ENCODE assay signal across 23 cellular contexts in the genomic region with DNA sequence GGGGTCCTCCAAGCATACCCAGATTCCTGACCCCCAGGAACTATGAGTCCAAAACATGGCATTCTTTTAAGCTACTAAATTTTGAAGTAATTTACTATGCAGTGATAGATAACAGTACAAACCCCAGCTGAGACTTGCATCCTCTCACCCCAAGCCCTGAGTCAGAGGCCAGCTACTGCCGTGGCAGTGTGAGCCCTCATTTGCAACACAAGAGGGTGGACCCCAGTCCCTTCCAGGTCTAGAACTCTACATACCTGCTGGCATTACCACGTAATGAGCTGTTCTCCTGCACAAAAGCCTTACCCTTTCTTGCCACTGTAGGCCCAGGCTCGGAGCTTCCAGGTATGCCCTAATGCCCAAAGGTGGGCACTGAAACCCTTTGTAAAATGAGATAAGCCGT.
"Had no signal": no experiment of that assay in that cellular context is flagged by ENCODE, and none has a peak within 500 bp of the region (broad histone marks: within the 10 kb centered on the region; RNA-seq: fewer than 3 reads in every experiment).

No MANE protein-coding gene starts in this region.

- H3K79me2 ChIP-seq: parathyroid adenoma had no signal

- H2AFZ ChIP-seq: neural progenitor cell, parathyroid adenoma had no signal

- H3K36me3 Mint-ChIP-seq: mesothelial cell of epicardium; natural killer cell; neural progenitor cell; stimulated activated memory B cell treated with anti-CD40 and anti-IgM and Interleukin-4, amounts not matched to agents 10 μg/mL and 1 μg/mL and 100 μg/mL, for 72 hours had no signal

- DNase-seq: erythroblast; foreskin keratinocyte; kidney glomerular epithelial cell; natural killer cell; psoas muscle; retina; right lobe of liver; spleen; stimulated activated CD4-positive, alpha-beta T cell treated with anti-CD3 and anti-CD28 coated beads, Interleukin-15, amount 100 ng/mL, for 24 hours; stimulated activated CD4-positive, alpha-beta T cell treated with anti-CD3 and anti-CD28 coated beads, Interleukin-1b, Interleukin-23, amount 100 ng/mL, for 48 hours; stimulated activated CD4-positive, alpha-beta T cell treated with anti-CD3 and anti-CD28 coated beads, Interleukin-4, amount 100 ng/mL, for 24 hours; stimulated activated naive CD8-positive, alpha-beta T cell treated with anti-CD3 and anti-CD28 coated beads, Interleukin-15, amount 100 ng/mL, for 72 hours; testis; upper lobe of right lung had no signal

- H3K27me3 ChIP-seq: right lobe of liver, testis, tibial nerve, upper lobe of right lung, vagina had no signal

- H3K4me2 ChIP-seq: neural progenitor cell had no signal

- H3K27ac Mint-ChIP-seq: dendritic cell treated with granulocyte-macrophage colony-stimulating factor and Interleukin-4, amounts not matched to agents 40 ng/mL and 50 ng/mL, for 4 days; mesothelial cell of epicardium; natural killer cell; neural progenitor cell; stimulated activated memory B cell treated with anti-CD40 and anti-IgM and Interleukin-4, amounts not matched to agents 10 μg/mL and 1 μg/mL and 100 μg/mL, for 72 hours; stimulated activated naive CD8-positive, alpha-beta T cell treated with anti-CD3 and anti-CD28 coated beads, Interleukin-15, amount 100 ng/mL, for 72 hours had no signal

- H3K9ac ChIP-seq: neural progenitor cell, parathyroid adenoma had no signal

- FAIRE-seq: colon, endothelial cell of umbilical vein had no signal

- H3K36me3 ChIP-seq: neural progenitor cell, right lobe of liver, spleen, tibial nerve, upper lobe of right lung, vagina had no signal

- H3K4me3 Mint-ChIP-seq: dendritic cell treated with granulocyte-macrophage colony-stimulating factor and Interleukin-4, amounts not matched to agents 40 ng/mL and 50 ng/mL, for 4 days; mesothelial cell of epicardium; natural killer cell; neural progenitor cell; stimulated activated memory B cell treated with anti-CD40 and anti-IgM and Interleukin-4, amounts not matched to agents 10 μg/mL and 1 μg/mL and 100 μg/mL, for 72 hours; stimulated activated naive CD8-positive, alpha-beta T cell treated with anti-CD3 and anti-CD28 coated beads, Interleukin-15, amount 100 ng/mL, for 72 hours had no signal

- H3K4me1 ChIP-seq: foreskin keratinocyte, parathyroid adenoma, psoas muscle, spleen, upper lobe of right lung had no signal

- H3K9me3 ChIP-seq: psoas muscle, right lobe of liver, spleen, testis, tibial nerve, upper lobe of right lung, vagina had no signal

- H3K27ac ChIP-seq: foreskin keratinocyte, neural progenitor cell, parathyroid adenoma, psoas muscle, right lobe of liver, spleen, testis, upper lobe of right lung, vagina had no signal

- H3K4me3 ChIP-seq: neural progenitor cell, psoas muscle, right lobe of liver, spleen, testis, tibial nerve, upper lobe of right lung, vagina had no signal

- H3K9me3 Mint-ChIP-seq: dendritic cell treated with granulocyte-macrophage colony-stimulating factor and Interleukin-4, amounts not matched to agents 40 ng/mL and 50 ng/mL, for 4 days; mesothelial cell of epicardium; neural progenitor cell had no signal

- ATAC-seq: foreskin keratinocyte; natural killer cell; psoas muscle; right lobe of liver; stimulated activated memory B cell treated with anti-CD40 and anti-IgM and Interleukin-4, amounts not matched to agents 10 μg/mL and 1 μg/mL and 100 μg/mL, for 72 hours; stimulated activated naive CD8-positive, alpha-beta T cell treated with anti-CD3 and anti-CD28 coated beads, Interleukin-15, amount 100 ng/mL, for 72 hours; upper lobe of right lung had no signal
